ENCODE assay signal across 39 cellular contexts in genomic region chr5:134268919-134269318, GRCh38.
"Had no signal": no experiment of that assay in that cellular context is flagged by ENCODE, and none has a peak within 500 bp of the region (broad histone marks: within the 10 kb centered on the region; RNA-seq: fewer than 3 reads in every experiment).

No MANE protein-coding gene starts in this region.

- H3K27me3 ChIP-seq: adrenal gland, ascending aorta, body of pancreas, brain microvascular endothelial cell, breast epithelium, cardiac muscle cell had no signal

- H3K27ac Mint-ChIP-seq: activated naive CD4-positive, alpha-beta T cell treated with anti-CD3 and anti-CD28 coated beads for 36 hours; activated naive CD4-positive, alpha-beta T cell treated with anti-CD3 and anti-CD28 coated beads, Interleukin-2, amount 10 ng/mL, durations not matched to agents 7 days and 5 days; activated naive CD4-positive, alpha-beta T cell treated with anti-CD3 and anti-CD28 coated beads, Interleukin-2, amount 50 U/mL, for 24 hours; activated naive CD4-positive, alpha-beta T cell treated with anti-CD3 and anti-CD28 coated beads, Interleukin-2, amount 50 U/mL, for 72 hours; activated naive CD8-positive, alpha-beta T cell; activated naive CD8-positive, alpha-beta T cell treated with anti-CD3 and anti-CD28 coated beads for 36 hours; activated naive CD8-positive, alpha-beta T cell treated with anti-CD3 and anti-CD28 coated beads, Interleukin-2, amount 10 ng/mL, durations not matched to agents 7 days and 5 days; activated naive CD8-positive, alpha-beta T cell treated with anti-CD3 and anti-CD28 coated beads, Interleukin-2, amount 50 U/mL, for 24 hours; activated T-cell treated with anti-CD3 and anti-CD28 coated beads, Interleukin-2, amount 50 U/mL, for 24 hours; activated T-cell treated with anti-CD3 and anti-CD28 coated beads, Interleukin-2, amount 50 U/mL, for 72 hours; activated T-helper 1 cell treated with anti-CD3 and anti-CD28 coated beads, Interleukin-12 subunit alpha, Interleukin-12 subunit beta, Interleukin-2, Interleukin-4 antibody, amounts not matched to agents 30 ng/mL and 10 ng/mL and 1 ng/mL, durations not matched to agents 14 hours and 24 hours and 36 hours; activated T-helper 17 cell treated with anti-CD3 and anti-CD28 coated beads, Interleukin-2, amount 50 U/mL, for 72 hours; activated T-helper 2 cell treated with anti-CD3 and anti-CD28 coated beads, Interferon-gamma antibody, Interleukin-2, Interleukin-4, amounts not matched to agents 10 μg/mL and 5 μg/mL and 100 μg/mL, durations not matched to agents 14 hours and 24 hours and 36 hours; brain had no signal

- FAIRE-seq: astrocyte, bronchial epithelial cell had no signal

- H3K36me3 Mint-ChIP-seq: activated naive CD4-positive, alpha-beta T cell treated with anti-CD3 and anti-CD28 coated beads, Interleukin-2, amount 10 ng/mL, durations not matched to agents 7 days and 5 days; activated naive CD4-positive, alpha-beta T cell treated with anti-CD3 and anti-CD28 coated beads, Interleukin-2, amount 50 U/mL, for 72 hours; activated naive CD8-positive, alpha-beta T cell treated with anti-CD3 and anti-CD28 coated beads for 36 hours; activated naive CD8-positive, alpha-beta T cell treated with anti-CD3 and anti-CD28 coated beads, Interleukin-2, amount 10 ng/mL, durations not matched to agents 7 days and 5 days; brain had no signal

- ATAC-seq: activated naive CD4-positive, alpha-beta T cell treated with anti-CD3 and anti-CD28 coated beads, Interleukin-2, amount 50 U/mL, for 72 hours; activated naive CD8-positive, alpha-beta T cell treated with anti-CD3 and anti-CD28 coated beads, Interleukin-2, amount 50 U/mL, for 24 hours; activated T-cell treated with anti-CD3 and anti-CD28 coated beads, Interleukin-2, amount 50 U/mL, for 72 hours; activated T-helper 17 cell treated with anti-CD3 and anti-CD28 coated beads, Interleukin-2, amount 50 U/mL, for 72 hours; body of pancreas had no signal

- H3K36me3 ChIP-seq: adrenal gland, ascending aorta, brain microvascular endothelial cell, breast epithelium, cardiac muscle cell had no signal

- H3K4me3 Mint-ChIP-seq: activated naive CD4-positive, alpha-beta T cell treated with anti-CD3 and anti-CD28 coated beads for 36 hours; activated naive CD4-positive, alpha-beta T cell treated with anti-CD3 and anti-CD28 coated beads, Interleukin-2, amount 10 ng/mL, durations not matched to agents 7 days and 5 days; activated naive CD4-positive, alpha-beta T cell treated with anti-CD3 and anti-CD28 coated beads, Interleukin-2, amount 50 U/mL, for 24 hours; activated naive CD8-positive, alpha-beta T cell; activated naive CD8-positive, alpha-beta T cell treated with anti-CD3 and anti-CD28 coated beads for 36 hours; activated naive CD8-positive, alpha-beta T cell treated with anti-CD3 and anti-CD28 coated beads, Interleukin-2, amount 10 ng/mL, durations not matched to agents 7 days and 5 days; activated naive CD8-positive, alpha-beta T cell treated with anti-CD3 and anti-CD28 coated beads, Interleukin-2, amount 50 U/mL, for 24 hours; activated T-cell treated with anti-CD3 and anti-CD28 coated beads, Interleukin-2, amount 50 U/mL, for 24 hours; activated T-cell treated with anti-CD3 and anti-CD28 coated beads, Interleukin-2, amount 50 U/mL, for 72 hours; activated T-helper 1 cell treated with anti-CD3 and anti-CD28 coated beads, Interleukin-12 subunit alpha, Interleukin-12 subunit beta, Interleukin-2, Interleukin-4 antibody, amounts not matched to agents 30 ng/mL and 10 ng/mL and 1 ng/mL, durations not matched to agents 14 hours and 24 hours and 36 hours; activated T-helper 17 cell treated with anti-CD3 and anti-CD28 coated beads, Interleukin-2, amount 50 U/mL, for 72 hours; brain; central memory CD8-positive, alpha-beta T cell had no signal

- DNase-seq: activated effector memory CD4-positive, alpha-beta T cell treated with anti-CD3 and anti-CD28 coated beads, Interleukin-2, amount 50 U/mL, for 16 hours; activated effector memory CD4-positive, alpha-beta T cell treated with Interleukin-2 at 50 U/mL for 16 hours; activated gamma-delta T cell; activated gamma-delta T cell treated with Interleukin-2 at 50 U/mL for 16 hours; activated naive CD4-positive, alpha-beta T cell; activated naive CD4-positive, alpha-beta T cell treated with anti-CD3 and anti-CD28 coated beads for 36 hours; activated naive CD4-positive, alpha-beta T cell treated with anti-CD3 and anti-CD28 coated beads, Interleukin-2, amount 10 ng/mL, durations not matched to agents 7 days and 5 days; activated naive CD4-positive, alpha-beta T cell treated with anti-CD3 and anti-CD28 coated beads, Interleukin-2, amount 50 U/mL, for 16 hours; activated naive CD4-positive, alpha-beta T cell treated with Interleukin-2 at 50 U/mL for 16 hours; activated naive CD8-positive, alpha-beta T cell treated with anti-CD3 and anti-CD28 coated beads for 36 hours; activated naive CD8-positive, alpha-beta T cell treated with anti-CD3 and anti-CD28 coated beads, Interleukin-2, amount 10 ng/mL, durations not matched to agents 7 days and 5 days; activated naive CD8-positive, alpha-beta T cell treated with anti-CD3 and anti-CD28 coated beads, Interleukin-2, amount 50 U/mL, for 24 hours; activated T-cell treated with anti-CD3 and anti-CD28 coated beads, Interleukin-2, amount 50 U/mL, for 1 hour; activated T-cell treated with anti-CD3 and anti-CD28 coated beads, Interleukin-2, amount 50 U/mL, for 24 hours; activated T-cell treated with anti-CD3 and anti-CD28 coated beads, Interleukin-2, amount 50 U/mL, for 48 hours; activated T-cell treated with anti-CD3 and anti-CD28 coated beads, Interleukin-2, amount 50 U/mL, for 72 hours; adrenal gland; amniotic stem cell; amygdala; anterior cingulate cortex; aorta; body of pancreas; brain microvascular endothelial cell; caudate nucleus; central memory CD4-positive, alpha-beta T cell; cerebellar nuclear complex had no signal

- H3K9me3 Mint-ChIP-seq: activated naive CD8-positive, alpha-beta T cell treated with anti-CD3 and anti-CD28 coated beads, Interleukin-2, amount 10 ng/mL, durations not matched to agents 7 days and 5 days; activated T-helper 17 cell treated with anti-CD3 and anti-CD28 coated beads, Interleukin-2, amount 50 U/mL, for 72 hours had no signal

- H3K4me1 Mint-ChIP-seq: activated naive CD4-positive, alpha-beta T cell treated with anti-CD3 and anti-CD28 coated beads, Interleukin-2, amount 10 ng/mL, durations not matched to agents 7 days and 5 days; activated naive CD4-positive, alpha-beta T cell treated with anti-CD3 and anti-CD28 coated beads, Interleukin-2, amount 50 U/mL, for 24 hours; activated naive CD8-positive, alpha-beta T cell treated with anti-CD3 and anti-CD28 coated beads for 36 hours; activated naive CD8-positive, alpha-beta T cell treated with anti-CD3 and anti-CD28 coated beads, Interleukin-2, amount 10 ng/mL, durations not matched to agents 7 days and 5 days; activated naive CD8-positive, alpha-beta T cell treated with anti-CD3 and anti-CD28 coated beads, Interleukin-2, amount 50 U/mL, for 24 hours; activated T-helper 17 cell treated with anti-CD3 and anti-CD28 coated beads, Interleukin-2, amount 50 U/mL, for 72 hours; central memory CD8-positive, alpha-beta T cell had no signal

- H3K27ac ChIP-seq: adrenal gland, ascending aorta, body of pancreas, brain microvascular endothelial cell, breast epithelium, cardiac muscle cell had no signal

- H3K4me1 ChIP-seq: adrenal gland, ascending aorta, body of pancreas, breast epithelium had no signal

- H3K9me3 ChIP-seq: adrenal gland, body of pancreas had no signal

- H3K27me3 Mint-ChIP-seq: activated naive CD8-positive, alpha-beta T cell; activated T-cell treated with anti-CD3 and anti-CD28 coated beads, Interleukin-2, amount 50 U/mL, for 24 hours; activated T-helper 17 cell treated with anti-CD3 and anti-CD28 coated beads, Interleukin-2, amount 50 U/mL, for 72 hours had no signal

- H3K4me3 ChIP-seq: adrenal gland, ascending aorta, body of pancreas, breast epithelium, cardiac muscle cell had no signal
